ENCODE assay signal across 1 cellular context in the genomic region with DNA sequence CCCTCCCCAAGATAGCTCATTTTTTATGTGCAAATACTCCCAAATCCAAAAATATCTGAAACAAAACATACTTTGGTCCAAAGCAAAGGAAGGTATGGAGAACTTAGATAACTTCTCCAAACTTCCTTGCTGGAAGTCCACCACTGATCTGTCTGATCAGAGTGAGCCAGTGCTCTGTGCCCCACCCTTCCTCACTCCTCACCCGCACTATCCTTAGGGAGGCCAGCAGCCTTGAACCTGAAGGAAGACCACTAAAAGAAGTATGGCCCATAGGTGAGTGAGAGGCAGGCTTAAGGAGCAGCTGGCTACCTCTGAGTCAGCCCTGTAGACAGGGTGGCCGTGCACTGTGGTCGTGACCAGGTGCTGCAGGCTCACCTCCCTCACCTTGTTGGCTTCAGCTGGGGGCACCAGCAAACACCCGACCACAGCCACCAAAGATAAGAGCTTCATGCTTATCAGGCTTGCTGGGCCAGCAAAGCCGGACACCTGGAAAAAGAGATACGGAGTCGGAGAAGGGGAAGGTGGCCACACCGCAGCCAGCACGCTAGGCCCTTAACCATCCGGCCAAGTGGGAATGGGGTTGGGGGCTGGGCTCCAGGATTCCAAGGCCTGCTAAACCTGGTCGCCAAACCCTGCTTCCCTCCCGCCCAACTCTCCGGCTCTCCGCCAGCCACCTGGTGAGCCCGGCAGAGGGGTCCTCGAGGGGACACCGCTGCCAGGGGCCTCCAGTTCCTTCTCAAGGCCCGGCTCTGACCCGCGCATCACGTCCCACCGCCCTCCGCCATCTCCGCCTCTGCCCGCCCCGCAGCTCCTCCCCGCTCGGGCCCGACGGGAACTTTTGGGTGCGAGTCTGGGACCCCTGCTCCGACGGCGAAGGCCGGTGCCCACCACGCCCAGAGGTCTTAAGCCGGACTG.
TF ChIP-seq lines count a peak whose summit lies in the region.

No MANE protein-coding gene starts in this region.

TF ChIP-seq in GM12878, 131 proteins besides CTCF, POLR2A, EP300 and RAD21:
- no peak for TF ChIP-seq ZNF274 (IDR thresholded peaks at IDR 0.05; ENCODE audit: insufficient read depth, insufficient read length)
- TF ChIP-seq PAX5 (IDR thresholded peaks at IDR 0.05; ENCODE audit: borderline replicate concordance, low read depth, low read length): no peak
- no peak for TF ChIP-seq RBBP5 (conservative IDR thresholded peaks at IDR 0.05)
- 0 out of 3 replicates have a peak, but pooled peaks of 1 of the 2 experiments have one; percentile 24 for TF ChIP-seq EGR1 (IDR thresholded peaks at IDR 0.05; ENCODE audit: borderline replicate concordance in 1 of 2, low read depth in 2 of 2, low read length in 2 of 2)
- 0 out of 2 replicates have a peak, but pooled peaks have one; percentile 39 for TF ChIP-seq IKZF1 (conservative IDR thresholded peaks at IDR 0.05)
- TF ChIP-seq SIN3A (IDR thresholded peaks at IDR 0.05; ENCODE audit: low read depth, low read length): 0 out of 2 replicates have a peak, but pooled peaks have one; percentile 5
- TF ChIP-seq ZNF207 (IDR thresholded peaks at IDR 0.05; ENCODE audit: borderline replicate concordance): no peak
- no peak for TF ChIP-seq RFX5 (IDR thresholded peaks at IDR 0.05; ENCODE audit: low read depth, low read length)
- no peak for TF ChIP-seq CBFB (IDR thresholded peaks at IDR 0.05; ENCODE audit: low read depth)
- TF ChIP-seq, protein P1, sequence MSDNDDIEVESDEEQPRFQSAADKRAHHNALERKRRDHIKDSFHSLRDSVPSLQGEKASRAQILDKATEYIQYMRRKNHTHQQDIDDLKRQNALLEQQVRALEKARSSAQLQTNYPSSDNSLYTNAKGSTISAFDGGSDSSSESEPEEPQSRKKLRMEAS (IDR thresholded peaks at IDR 0.05; ENCODE audit: low read depth, low read length): no peak
- TF ChIP-seq DPF2 (IDR thresholded peaks at IDR 0.05): 0 out of 2 replicates have a peak, but pooled peaks have one; percentile 11
- no peak for TF ChIP-seq STAT1 (conservative IDR thresholded peaks at IDR 0.05)
- TF ChIP-seq NFYA (IDR thresholded peaks at IDR 0.05; ENCODE audit: borderline replicate concordance, low read depth, low read length): no peak
- no peak for TF ChIP-seq BCL11A (IDR thresholded peaks at IDR 0.05; ENCODE audit: low read depth, low read length)
- no peak for TF ChIP-seq MEF2A (IDR thresholded peaks at IDR 0.05; ENCODE audit: insufficient read depth, low read depth, low read length)
- TF ChIP-seq MYB (IDR thresholded peaks at IDR 0.05; ENCODE audit: borderline replicate concordance, low read depth, low read length): no peak
- TF ChIP-seq SREBF2 (IDR thresholded peaks at IDR 0.05; ENCODE audit: low read length): no peak
- TF ChIP-seq CHD1 (IDR thresholded peaks at IDR 0.05; ENCODE audit: low read depth, low read length): no peak
- TF ChIP-seq CREB1 (IDR thresholded peaks at IDR 0.05; ENCODE audit: low read depth): no peak
- TF ChIP-seq RUNX3 (IDR thresholded peaks at IDR 0.05; ENCODE audit: low read length): no peak
- no peak for TF ChIP-seq ETV6 (conservative IDR thresholded peaks at IDR 0.05 in 1 of 2, IDR thresholded peaks at IDR 0.05 in 1 of 2; ENCODE audit: borderline replicate concordance in 1 of 2, low read depth in 1 of 2)
- TF ChIP-seq YY1 (IDR thresholded peaks at IDR 0.05; ENCODE audit: low read depth, low read length): peak; percentile 59; the same call in 1 of the 2 replicates
- no peak for TF ChIP-seq RCOR1 (conservative IDR thresholded peaks at IDR 0.05; ENCODE audit: low read depth, low read length)
- 0 out of 3 replicates have a peak, but pooled peaks have one; percentile 8 for TF ChIP-seq POU2F2 (IDR thresholded peaks at IDR 0.05; ENCODE audit: borderline replicate concordance, low read depth, low read length)
- TF ChIP-seq, protein P2, sequence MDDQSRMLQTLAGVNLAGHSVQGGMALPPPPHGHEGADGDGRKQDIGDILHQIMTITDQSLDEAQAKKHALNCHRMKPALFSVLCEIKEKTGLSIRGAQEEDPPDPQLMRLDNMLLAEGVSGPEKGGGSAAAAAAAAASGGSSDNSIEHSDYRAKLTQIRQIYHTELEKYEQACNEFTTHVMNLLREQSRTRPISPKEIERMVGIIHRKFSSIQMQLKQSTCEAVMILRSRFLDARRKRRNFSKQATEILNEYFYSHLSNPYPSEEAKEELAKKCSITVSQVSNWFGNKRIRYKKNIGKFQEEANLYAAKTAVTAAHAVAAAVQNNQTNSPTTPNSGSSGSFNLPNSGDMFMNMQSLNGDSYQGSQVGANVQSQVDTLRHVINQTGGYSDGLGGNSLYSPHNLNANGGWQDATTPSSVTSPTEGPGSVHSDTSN (IDR thresholded peaks at IDR 0.05; ENCODE audit: insufficient replicate concordance, low read depth, low read length): no peak
- no peak for TF ChIP-seq ZNF24 (IDR thresholded peaks at IDR 0.05)
TF ChIP-seq in GM12878: peak in this region for 6.
